ENCODE assay signal across 27 cellular contexts in the genomic region with DNA sequence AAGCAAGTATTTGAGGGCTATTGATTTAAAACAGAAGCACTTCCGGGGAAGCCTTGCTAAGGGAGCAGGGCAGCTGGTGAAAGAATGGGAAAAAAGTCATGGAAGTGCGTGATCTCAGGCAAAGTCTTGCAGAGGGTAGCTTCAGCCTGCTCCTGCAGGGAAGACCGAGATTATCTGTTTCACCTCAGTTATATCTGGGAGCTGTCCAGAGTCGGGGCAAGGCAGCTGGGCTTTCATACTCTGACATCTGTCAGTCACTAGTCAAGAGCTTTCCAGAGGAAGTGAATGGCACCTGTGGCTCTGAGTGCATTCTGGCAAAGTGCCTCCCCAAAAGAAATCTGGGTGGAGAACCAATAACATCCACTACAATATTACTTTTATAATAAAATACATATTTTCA. TPM values are rescaled to one million over a fixed set of nuclear protein-coding genes. Genes with fewer than 3 reads are reported as not detected.
"Had no signal": no experiment of that assay in that cellular context is flagged by ENCODE, and none has a peak within 500 bp of the region (broad histone marks: within the 10 kb centered on the region; RNA-seq: fewer than 3 reads in every experiment).

No MANE protein-coding gene starts in this region.

- H3K36me3 Mint-ChIP-seq: activated CD4-positive, alpha-beta memory T cell treated with anti-CD3 and anti-CD28 coated beads for 36 hours; activated naive CD8-positive, alpha-beta T cell; T-cell had no signal

- H3K27ac Mint-ChIP-seq: activated CD4-positive, alpha-beta memory T cell treated with anti-CD3 and anti-CD28 coated beads for 36 hours; activated CD4-positive, alpha-beta T cell treated with anti-CD3 and anti-CD28 coated beads, Interleukin-2, amount 10 ng/mL, durations not matched to agents 7 days and 5 days; activated naive CD4-positive, alpha-beta T cell treated with anti-CD3 and anti-CD28 coated beads for 36 hours; activated naive CD8-positive, alpha-beta T cell; T-cell had no signal

- H3K27me3 ChIP-seq: brain microvascular endothelial cell, cardiac muscle cell had no signal

- H3K36me3 ChIP-seq: brain microvascular endothelial cell, cardiac muscle cell had no signal

- ATAC-seq: activated T-cell treated with anti-CD3 and anti-CD28 coated beads, Interleukin-2, amount 50 U/mL, for 4 hours; PC-3; T-cell had no signal

- H3K9ac ChIP-seq: KMS-11 had no signal

- H3K4me1 Mint-ChIP-seq: activated CD4-positive, alpha-beta T cell treated with anti-CD3 and anti-CD28 coated beads, Interleukin-2, amount 10 ng/mL, durations not matched to agents 7 days and 5 days; T-cell had no signal

- H3K4me3 Mint-ChIP-seq: activated CD4-positive, alpha-beta memory T cell treated with anti-CD3 and anti-CD28 coated beads for 36 hours; activated CD4-positive, alpha-beta T cell treated with anti-CD3 and anti-CD28 coated beads, Interleukin-2, amount 10 ng/mL, durations not matched to agents 7 days and 5 days; activated naive CD4-positive, alpha-beta T cell treated with anti-CD3 and anti-CD28 coated beads for 36 hours; activated naive CD8-positive, alpha-beta T cell; activated T-cell treated with anti-CD3 and anti-CD28 coated beads, Interleukin-2, amount 50 U/mL, for 4 hours; T-cell had no signal

- H3K27ac ChIP-seq: brain microvascular endothelial cell, cardiac muscle cell, KMS-11, SK-N-MC had no signal

- H3K4me2 ChIP-seq: KMS-11 had no signal

- H3K4me3 ChIP-seq: cardiac muscle cell, SK-N-MC had no signal

- DNase-seq: activated CD4-positive, alpha-beta memory T cell treated with anti-CD3 and anti-CD28 coated beads for 36 hours; activated CD4-positive, alpha-beta T cell treated with anti-CD3 and anti-CD28 coated beads, Interleukin-2, amount 10 ng/mL, durations not matched to agents 7 days and 5 days; activated CD4-positive, CD25-positive, alpha-beta regulatory T cell; activated CD8-positive, alpha-beta memory T cell treated with anti-CD3 and anti-CD28 coated beads for 24 hours; activated effector memory CD4-positive, alpha-beta T cell treated with anti-CD3 and anti-CD28 coated beads, Interleukin-2, amount 50 U/mL, for 16 hours; activated naive CD4-positive, alpha-beta T cell treated with anti-CD3 and anti-CD28 coated beads for 36 hours; activated T-cell treated with anti-CD3 and anti-CD28 coated beads, Interleukin-2, amount 50 U/mL, for 4 hours; amygdala; brain microvascular endothelial cell; cerebellar nuclear complex; NCI-H1092; NCI-H1417; NCI-H1694; NCI-H2029; NCI-H2107; NCI-H2227 treated with DMSO at 0.1 percent for 48 hours; NCI-H446 treated with DMSO at 0.1 percent for 48 hours; NCI-H524 treated with DMSO at 0.1 percent for 48 hours; PC-3; T-cell; T-helper 2 cell; T1000 had no signal

- H3K9me3 Mint-ChIP-seq: activated CD4-positive, alpha-beta memory T cell treated with anti-CD3 and anti-CD28 coated beads for 36 hours; activated CD4-positive, alpha-beta T cell treated with anti-CD3 and anti-CD28 coated beads, Interleukin-2, amount 10 ng/mL, durations not matched to agents 7 days and 5 days; activated naive CD4-positive, alpha-beta T cell treated with anti-CD3 and anti-CD28 coated beads for 36 hours; activated T-cell treated with anti-CD3 and anti-CD28 coated beads, Interleukin-2, amount 50 U/mL, for 4 hours; T-cell had no signal

RNA-seq across cellular contexts. Expression of a gene that starts 8.7 kb away (rescaled TPM):
- total RNA-seq: activated CD4-positive, alpha-beta memory T cell treated with anti-CD3 and anti-CD28 coated beads for 36 hours; activated CD4-positive, alpha-beta T cell treated with anti-CD3 and anti-CD28 coated beads, Interleukin-2, amount 10 ng/mL, durations not matched to agents 7 days and 5 days; activated naive CD4-positive, alpha-beta T cell treated with anti-CD3 and anti-CD28 coated beads for 36 hours; activated T-cell treated with anti-CD3 and anti-CD28 coated beads, Interleukin-2, amount 50 U/mL, for 4 hours; MCF 10A; PC-3; T-cell had no signal
